ENCODE assay signal across 8 cellular contexts in the genomic region with DNA sequence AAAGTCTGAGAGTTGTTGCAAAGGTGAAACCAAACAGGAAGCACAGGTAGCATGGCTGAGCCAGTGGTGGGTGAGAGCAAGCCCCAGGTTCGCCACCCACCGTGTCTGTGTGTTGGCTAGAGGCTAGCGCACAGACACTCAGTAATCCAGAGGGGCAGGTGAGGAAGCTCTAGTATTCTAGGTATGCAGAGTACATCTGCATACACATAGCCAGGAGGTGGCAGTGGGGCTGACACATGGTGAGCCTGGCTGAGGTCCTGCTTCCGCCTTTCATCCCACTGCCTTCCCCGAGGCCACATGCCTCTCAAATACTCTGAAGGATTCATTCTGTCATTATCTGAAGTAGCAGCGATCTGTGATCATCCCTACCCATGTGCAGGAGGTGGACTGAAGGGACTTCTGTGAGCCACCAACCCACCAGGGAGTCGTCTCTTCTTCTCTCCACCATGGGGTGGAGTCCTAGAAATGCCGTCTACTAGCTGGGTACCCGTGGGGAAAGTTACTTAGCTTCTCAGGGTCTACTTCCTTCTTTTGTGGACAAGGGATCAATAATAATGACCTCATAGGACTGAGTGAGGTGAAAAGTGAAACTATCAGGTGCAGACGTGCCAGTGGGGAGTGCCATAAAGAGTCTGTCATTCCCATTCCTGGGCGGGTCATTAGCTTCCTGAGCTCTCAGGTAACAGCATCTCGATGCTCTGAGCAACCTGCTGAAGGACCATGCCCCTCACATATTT. TPM values are rescaled to one million over a fixed set of nuclear protein-coding genes. Genes with fewer than 3 reads are reported as not detected.
DNase-seq lines count a peak whose midpoint lies in the region; ATAC-seq lines count a peak whose summit lies in the region.
"Had no signal": no experiment of that assay in that cellular context is flagged by ENCODE, and none has a peak within 500 bp of the region (broad histone marks: within the 10 kb centered on the region; RNA-seq: fewer than 3 reads in every experiment).

No MANE protein-coding gene starts in this region.

- no peak overlapping the region for H3K27ac ChIP-seq in mesenchymal stem cell (ENCODE audit: low read length, poor library complexity, severe bottlenecking)

- H3K4ac ChIP-seq in mesenchymal stem cell (ENCODE audit: low read depth in 1 of 2, low read length in 2 of 2): no peak overlapping the region

- H4K91ac ChIP-seq in mesenchymal stem cell (ENCODE audit: low read length): peak overlapping the region; percentile 11

- ATAC-seq in GM18907 (IDR thresholded peaks at IDR 0.05; ENCODE audit: unreplicated experiment) (peak; percentile 75), GM21825 (IDR thresholded peaks at IDR 0.05; ENCODE audit: unreplicated experiment) (peak; percentile 53)

- H2AFZ ChIP-seq in mesenchymal stem cell (ENCODE audit: low read depth, low read length): no peak overlapping the region

- no peak overlapping the region for H2BK15ac ChIP-seq in mesenchymal stem cell (ENCODE audit: low read depth, poor library complexity, severe bottlenecking)

- H4K8ac ChIP-seq in mesenchymal stem cell (ENCODE audit: low read length): no peak overlapping the region

- H3K27me3 ChIP-seq in mesenchymal stem cell (ENCODE audit: control insufficient read depth in 1 of 2, insufficient read depth in 1 of 2, low read length in 2 of 2): no peaks in the 10 kb centered on the region

- no peaks in the 10 kb centered on the region for H3K79me1 ChIP-seq in mesenchymal stem cell (replicated peaks; ENCODE audit: low read length, poor library complexity, severe bottlenecking)

- WGBS in mesenchymal stem cell: 77% methylated on average over 12 of the region's 12 CpGs

- no peak overlapping the region for H3K4me2 ChIP-seq in mesenchymal stem cell (ENCODE audit: low read length, poor library complexity, severe bottlenecking)

- H3K9me3 ChIP-seq in mesenchymal stem cell (ENCODE audit: control insufficient read depth, low read length): no peaks in the 10 kb centered on the region

- H3K36me3 ChIP-seq in mesenchymal stem cell (ENCODE audit: control insufficient read depth in 1 of 2, insufficient read depth in 2 of 2, low read depth in 1 of 2, low read length in 2 of 2): peaks cover 46 to 91% of the 10 kb centered on the region in 2 experiments

- no peak overlapping the region for H2BK5ac ChIP-seq in mesenchymal stem cell (ENCODE audit: low read depth, low read length, poor library complexity, severe bottlenecking)

- H3K14ac ChIP-seq in mesenchymal stem cell (ENCODE audit: low read length in 2 of 2): no peak overlapping the region

- H3K18ac ChIP-seq in mesenchymal stem cell (ENCODE audit: low read depth in 1 of 2, low read length in 2 of 2): no peak overlapping the region

- H3K4me1 ChIP-seq in mesenchymal stem cell (ENCODE audit: control insufficient read depth, insufficient read depth, low read depth, low read length): no peaks in the 10 kb centered on the region

- H3K9ac ChIP-seq in mesenchymal stem cell (ENCODE audit: low read length): no peak overlapping the region

- DNase-seq in NCI-H146 (lab: John Stamatoyannopoulos, UW): peak; percentile 75
- DNase-seq in mesenchymal stem cell: no peak
- no peak for DNase-seq in NCI-H2029 treated with DMSO at 0.1 percent for 48 hours (lab: John Stamatoyannopoulos, UW)
- no peak for DNase-seq in activated CD4-positive, CD25-positive, alpha-beta regulatory T cell (lab: John Stamatoyannopoulos, UW)
- DNase-seq in SW 1271 (lab: John Stamatoyannopoulos, UW): no peak
- DNase-seq: stimulated activated CD8-positive, alpha-beta memory T cell treated with anti-CD3 and anti-CD28 coated beads, Interleukin-4, amount 100 ng/mL, for 48 hours had no signal

- H2BK120ac ChIP-seq in mesenchymal stem cell (ENCODE audit: low read depth, low read length): no peak overlapping the region

- no peak overlapping the region for H2BK12ac ChIP-seq in mesenchymal stem cell (ENCODE audit: low read length in 2 of 2)

- no peak overlapping the region for H3K4me3 ChIP-seq in mesenchymal stem cell (ENCODE audit: insufficient read depth in 1 of 2, low read depth in 1 of 2, low read length in 2 of 2)

- no peak overlapping the region for H2AK5ac ChIP-seq in mesenchymal stem cell (ENCODE audit: low read length, severe bottlenecking)

- H3K23ac ChIP-seq in mesenchymal stem cell (ENCODE audit: low read length in 2 of 2): no peak overlapping the region

RNA-seq across cellular contexts. Expression of gene ICAM2, which starts 36.0 kb away (rescaled TPM):
- 0.08 TPM for polyA plus RNA-seq in mesenchymal stem cell (2013, experiment 1 of 2)
- 0.11 TPM for polyA plus RNA-seq in mesenchymal stem cell (2013, experiment 2 of 2)

RNA-seq across cellular contexts. Expression of gene PRR29, which starts 58.3 kb away (rescaled TPM):
- polyA plus RNA-seq in mesenchymal stem cell (2013, experiment 1 of 2): 0.26 TPM
- 0.38 TPM for polyA plus RNA-seq in mesenchymal stem cell (2013, experiment 2 of 2)
